In the genomic region with DNA sequence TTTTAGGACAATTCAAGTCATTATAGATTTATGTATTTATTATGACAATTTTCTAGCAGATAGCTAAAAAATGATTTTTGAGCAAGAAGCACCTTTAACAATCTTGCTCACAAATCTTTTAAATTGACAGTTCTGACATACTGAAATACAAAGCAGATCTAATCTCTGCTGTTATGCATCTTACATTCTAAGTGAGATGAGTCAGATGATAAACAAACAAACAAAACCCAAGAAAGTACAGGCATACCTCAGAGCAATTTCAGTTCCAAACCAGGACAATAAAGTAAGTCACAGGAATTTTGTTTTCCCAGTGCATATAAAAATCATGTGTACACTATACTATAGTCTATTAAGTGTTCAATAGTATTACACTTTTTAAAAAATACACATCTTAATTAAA, we compare ENCODE assay signal across 18 cellular contexts.
"Had no signal": no experiment of that assay in that cellular context is flagged by ENCODE, and none has a peak within 500 bp of the region (broad histone marks: within the 10 kb centered on the region; RNA-seq: fewer than 3 reads in every experiment).

No MANE protein-coding gene starts in this region.

- H3K4me1 Mint-ChIP-seq: activated B cell treated with CpG ODN at 0.5 μM for 24 hours; activated CD4-positive, alpha-beta memory T cell treated with anti-CD3 and anti-CD28 coated beads, Interleukin-2, amount 10 ng/mL, durations not matched to agents 7 days and 5 days; activated CD8-positive, alpha-beta memory T cell treated with anti-CD3 and anti-CD28 coated beads, Interleukin-2, amount 10 ng/mL, durations not matched to agents 7 days and 5 days; immature natural killer cell; naive thymus-derived CD8-positive, alpha-beta T cell had no signal

- FAIRE-seq: colon, small intestine had no signal

- ATAC-seq: activated CD8-positive, alpha-beta memory T cell treated with anti-CD3 and anti-CD28 coated beads, Interleukin-2, amount 10 ng/mL, durations not matched to agents 7 days and 5 days; heart right ventricle; naive thymus-derived CD8-positive, alpha-beta T cell; right lobe of liver had no signal

- H3K27me3 Mint-ChIP-seq: activated B cell treated with CpG ODN at 0.5 μM for 24 hours; activated CD4-positive, alpha-beta memory T cell treated with anti-CD3 and anti-CD28 coated beads, Interleukin-2, amount 10 ng/mL, durations not matched to agents 7 days and 5 days; activated CD8-positive, alpha-beta memory T cell treated with anti-CD3 and anti-CD28 coated beads, Interleukin-2, amount 10 ng/mL, durations not matched to agents 7 days and 5 days; activated naive CD8-positive, alpha-beta T cell; naive thymus-derived CD8-positive, alpha-beta T cell; type B pancreatic cell had no signal

- DNase-seq: activated B cell treated with CpG ODN at 0.5 μM for 24 hours; activated CD4-positive, alpha-beta memory T cell treated with anti-CD3 and anti-CD28 coated beads, Interleukin-2, amount 10 ng/mL, durations not matched to agents 7 days and 5 days; activated CD4-positive, alpha-beta T cell treated with anti-CD3 and anti-CD28 coated beads for 4 hours; activated CD8-positive, alpha-beta memory T cell treated with anti-CD3 and anti-CD28 coated beads, Interleukin-2, amount 10 ng/mL, durations not matched to agents 7 days and 5 days; amniotic stem cell; erythroblast; heart right ventricle; immature natural killer cell; naive thymus-derived CD8-positive, alpha-beta T cell; ovary; right lobe of liver; small intestine; stimulated activated CD4-positive, alpha-beta T cell treated with anti-CD3 and anti-CD28 coated beads, Interleukin-15, amount 100 ng/mL, for 24 hours; stimulated activated CD4-positive, alpha-beta T cell treated with anti-CD3 and anti-CD28 coated beads, Interleukin-2, amount 100 ng/mL, for 48 hours; stomach had no signal

- H3K27ac Mint-ChIP-seq: activated B cell treated with CpG ODN at 0.5 μM for 24 hours; activated CD4-positive, alpha-beta memory T cell treated with anti-CD3 and anti-CD28 coated beads, Interleukin-2, amount 10 ng/mL, durations not matched to agents 7 days and 5 days; activated CD8-positive, alpha-beta memory T cell treated with anti-CD3 and anti-CD28 coated beads, Interleukin-2, amount 10 ng/mL, durations not matched to agents 7 days and 5 days; activated naive CD8-positive, alpha-beta T cell; immature natural killer cell; naive thymus-derived CD8-positive, alpha-beta T cell; type B pancreatic cell had no signal

- H3K4me3 Mint-ChIP-seq: activated B cell treated with CpG ODN at 0.5 μM for 24 hours; activated CD4-positive, alpha-beta memory T cell treated with anti-CD3 and anti-CD28 coated beads, Interleukin-2, amount 10 ng/mL, durations not matched to agents 7 days and 5 days; activated CD8-positive, alpha-beta memory T cell treated with anti-CD3 and anti-CD28 coated beads, Interleukin-2, amount 10 ng/mL, durations not matched to agents 7 days and 5 days; activated naive CD8-positive, alpha-beta T cell; immature natural killer cell; naive thymus-derived CD8-positive, alpha-beta T cell; type B pancreatic cell had no signal
